In genomic region chr3:132723551-132723950, GRCh38 we compare ENCODE assay signal across 8 cellular contexts. TPM values are rescaled to one million over a fixed set of nuclear protein-coding genes. Genes with fewer than 3 reads are reported as not detected.
A peak's percentile ranks its signal among the peaks of the same experiment; 100 is the strongest.
DNase-seq lines count a peak whose midpoint lies in the region; ATAC-seq and TF ChIP-seq lines count a peak whose summit lies in the region.

No MANE protein-coding gene starts in this region.

- TF ChIP-seq POLR2A in IMR-90 (IDR thresholded peaks at IDR 0.05; ENCODE audit: low read depth, low read length) = no peak

- H4K91ac ChIP-seq in IMR-90 (ENCODE audit: insufficient read depth, low read depth, low read length) = peak overlapping the region; percentile 1; the same call in 1 of the 2 replicates

- no peak overlapping the region for H3K4ac ChIP-seq in IMR-90 (ENCODE audit: low read depth, low read length)

- in situ Hi-C loops in IMR-90 (cut with MboI; ENCODE audit: low sequenced_read_pairs) = loop anchor here (25.0 kb wide), 1 partner anchor 889 kb away; no protein-coding TSS in a partner anchor

- peaks cover 8% of the 10 kb centered on the region; the same call in 1 of the 2 replicates for H4K20me1 ChIP-seq in IMR-90 (ENCODE audit: insufficient read depth, low read length)

- intact Hi-C loops in A673 (cut with micrococcal nuclease; ENCODE audit: unreplicated experiment) (loop anchor here (5.0 kb wide), 1 partner anchor 61 kb away; the partner anchor contains the start of gene UBA5), IMR-90 (cut with micrococcal nuclease) (loop anchor here (2.0 kb wide), 1 partner anchor 849 kb away; the partner anchor contains the start of gene CDV3)
- intact Hi-C loops in naive thymus-derived CD4-positive, alpha-beta T cell (cut with micrococcal nuclease) = loop anchor here (2.0 to 10.0 kb wide), 6 partner anchors 719 to 1976 kb away; partner anchors contain the start of genes PIK3R4 (in 2 of the 2), MRPL3 (in 1 of the 2), NUDT16 (in 1 of the 2) and RYK (in 1 of the 2)

- peaks cover 3 to 28% of the 10 kb centered on the region in 2 experiments for H3K79me1 ChIP-seq in IMR-90 (ENCODE audit: low read depth in 1 of 2, low read length in 2 of 2)

- H3K4me1 ChIP-seq in A673 (ENCODE audit: insufficient read depth, low read length, poor library complexity, severe bottlenecking) (no peaks in the 10 kb centered on the region), IMR-90 (ENCODE audit: control insufficient read depth, insufficient read depth, low read length) (peaks cover 7% of the 10 kb centered on the region)
- peaks cover 16 to 25% of the 10 kb centered on the region in 2 donors for H3K4me1 ChIP-seq in naive thymus-derived CD4-positive, alpha-beta T cell (ENCODE audit: control insufficient read depth in 2 of 2, insufficient read depth in 2 of 2, low read length in 2 of 2)

- 100% methylated on average over 1 of the region's 2 CpGs; no CpG with 5 or more reads in 1 of the 2 experiments for WGBS in IMR-90 (ENCODE audit: extremely low coverage in 2 of 2, insufficient read length in 1 of 2), 2 experiments

- H3K4me3 ChIP-seq in A673 (ENCODE audit: low read depth, low read length, poor library complexity, severe bottlenecking) (peak overlapping the region; percentile 68), IMR-90 (ENCODE audit: insufficient read depth, low read depth, low read length) (no peak overlapping the region)
- no peak overlapping the region for H3K4me3 ChIP-seq in naive thymus-derived CD4-positive, alpha-beta T cell (ENCODE audit: low read length)

- TF ChIP-seq CTCF in A673 (conservative IDR thresholded peaks at IDR 0.05; ENCODE audit: low read depth, low read length) = no peak
- TF ChIP-seq CTCF in IMR-90 (conservative IDR thresholded peaks at IDR 0.05; ENCODE audit: low read depth, low read length) = no peak

- no peak overlapping the region for H3K27ac Mint-ChIP-seq in central memory CD8-positive, alpha-beta T cell (ENCODE audit: low read depth)
- H3K27ac Mint-ChIP-seq in naive thymus-derived CD4-positive, alpha-beta T cell = peak overlapping the region in 7 of 9 donors; percentile 61 to 91 (median 84)

- H2BK20ac ChIP-seq in IMR-90 (ENCODE audit: low read depth, low read length) = peak overlapping the region; percentile 0; the same call in 1 of the 2 replicates

- peaks cover 37% of the 10 kb centered on the region for H3K4me1 Mint-ChIP-seq in central memory CD8-positive, alpha-beta T cell
- H3K4me1 Mint-ChIP-seq in naive thymus-derived CD4-positive, alpha-beta T cell = peaks cover 17 to 45% (median 38%) of the 10 kb centered on the region in 7 donors

- peak overlapping the region; percentile 77; the same call in 1 of the 2 replicates for H3K18ac ChIP-seq in IMR-90 (ENCODE audit: low read depth, low read length)

- peaks cover 6% of the 10 kb centered on the region for H3K9me1 ChIP-seq in IMR-90 (ENCODE audit: insufficient read depth, low read length)

- peaks cover 12% of the 10 kb centered on the region for H3K27me3 Mint-ChIP-seq in central memory CD8-positive, alpha-beta T cell
- peaks cover 0 to 11% (median 0%) of the 10 kb centered on the region in 5 donors for H3K27me3 Mint-ChIP-seq in naive thymus-derived CD4-positive, alpha-beta T cell

- H3K9me3 Mint-ChIP-seq in central memory CD8-positive, alpha-beta T cell = no peaks in the 10 kb centered on the region
- H3K9me3 Mint-ChIP-seq in naive thymus-derived CD4-positive, alpha-beta T cell = no peaks in the 10 kb centered on the region

- H2AK9ac ChIP-seq in IMR-90 (replicated peaks; ENCODE audit: low read depth, low read length, poor library complexity) = peak overlapping the region; percentile 66

- H3K36me3 ChIP-seq in A673 (ENCODE audit: insufficient read depth, low read length, poor library complexity, severe bottlenecking) = no peaks in the 10 kb centered on the region
- peaks cover 2% of the 10 kb centered on the region for H3K36me3 ChIP-seq in IMR-90 (ENCODE audit: control insufficient read depth, insufficient read depth, low read length)
- peaks cover 0 to 4% (median 0%) of the 10 kb centered on the region in 3 experiments for H3K36me3 ChIP-seq in naive thymus-derived CD4-positive, alpha-beta T cell (ENCODE audit: control insufficient read depth in 2 of 3, insufficient read depth in 3 of 3, low read length in 3 of 3)

- DNase-seq in A673 (ENCODE audit: low spot score) = no peak
- DNase-seq in IMR-90 = peak; percentile 28
- no peak for DNase-seq in central memory CD8-positive, alpha-beta T cell (ENCODE audit: low spot score in 2 of 2)
- DNase-seq in naive thymus-derived CD4-positive, alpha-beta T cell = no peak
- no peak for DNase-seq in NCI-H226
- no peak for DNase-seq in GDM1 (lab: John Stamatoyannopoulos, UW)

- dilution Hi-C loops in IMR-90 (cut with HindIII; ENCODE audit: low sequenced_read_pairs, unreplicated experiment) = no loop called here

- peak overlapping the region; percentile 51 for H3K14ac ChIP-seq in IMR-90 (replicated peaks; ENCODE audit: low read depth, low read length)

- H3K23ac ChIP-seq in IMR-90 (ENCODE audit: low read depth, low read length) = peak overlapping the region; percentile 58; the same call in 1 of the 2 replicates

- H2BK5ac ChIP-seq in IMR-90 (ENCODE audit: low read depth, low read length, poor library complexity, severe bottlenecking) = peak overlapping the region; percentile 81

- peak overlapping the region; percentile 84 for H3K4me3 Mint-ChIP-seq in central memory CD8-positive, alpha-beta T cell
- peak overlapping the region; percentile 46 to 94 (median 86) for H3K4me3 Mint-ChIP-seq in naive thymus-derived CD4-positive, alpha-beta T cell

- H3K9ac ChIP-seq in IMR-90 (ENCODE audit: low read depth, low read length) = no peak overlapping the region; the same call in 1 of the 2 replicates

- peak overlapping the region; percentile 92; the same call in 1 of the 2 replicates for H4K5ac ChIP-seq in IMR-90 (ENCODE audit: low read depth, low read length)

- CTCF ChIA-PET in A673 (lab: Charles Lee) (interaction anchor here (0.5 to 0.8 kb wide), 2 partner anchors 65 to 304 kb away, joined by 3 to 4 read pairs; no protein-coding TSS in a partner anchor), IMR-90 (lab: Yijun Ruan, JAX) (no interaction called here)
- CTCF ChIA-PET in naive thymus-derived CD4-positive, alpha-beta T cell (lab: Charles Lee) = interaction anchor here (1.0 to 3.9 kb wide), 2 partner anchors 699 to 810 kb away, joined by 3 to 42 read pairs; no protein-coding TSS in a partner anchor

- ATAC-seq in IMR-90 (ENCODE audit: low read depth) (no peak), GM21515 (IDR thresholded peaks at IDR 0.05; ENCODE audit: unreplicated experiment) (no peak), GM18502 (IDR thresholded peaks at IDR 0.05; ENCODE audit: poor library complexity, unreplicated experiment) (no peak)
- no peak for ATAC-seq in central memory CD8-positive, alpha-beta T cell (replicated peaks; ENCODE audit: extremely low read depth, poor library complexity, severe bottlenecking)
- no peak for ATAC-seq in naive thymus-derived CD4-positive, alpha-beta T cell

- no peak for TF ChIP-seq RAD21 in IMR-90 (IDR thresholded peaks at IDR 0.05; ENCODE audit: low read length)

- H3K56ac ChIP-seq in IMR-90 (ENCODE audit: extremely low read depth, insufficient read depth, low read length) = no peak overlapping the region

- no peak overlapping the region for H2AFZ ChIP-seq in IMR-90 (replicated peaks; ENCODE audit: low read length, poor library complexity)

- no peaks in the 10 kb centered on the region for H3K9me3 ChIP-seq in A673 (ENCODE audit: low read depth, low read length, poor library complexity, severe bottlenecking)
- H3K9me3 ChIP-seq in IMR-90 (ENCODE audit: control insufficient read depth, insufficient read depth, low read length) = no peaks in the 10 kb centered on the region
- no peaks in the 10 kb centered on the region for H3K9me3 ChIP-seq in naive thymus-derived CD4-positive, alpha-beta T cell (ENCODE audit: control insufficient read depth in 2 of 3, low read length in 3 of 3)

- H3K4me2 ChIP-seq in IMR-90 (ENCODE audit: low read depth, low read length) = peak overlapping the region; percentile 55

- H2BK120ac ChIP-seq in IMR-90 (ENCODE audit: low read depth, low read length) = no peak overlapping the region

- BruUV-seq in A673 (replicated peaks; lab: Mats Ljungman, UMichigan) (no TSS peak), IMR-90 (replicated peaks; lab: Mats Ljungman, UMichigan) (no TSS peak)

- H3K27me3 ChIP-seq in A673 (replicated peaks; ENCODE audit: insufficient read depth, low read depth, low read length, poor library complexity) = no peaks in the 10 kb centered on the region
- peaks cover 1% of the 10 kb centered on the region; the same call in 1 of the 2 replicates for H3K27me3 ChIP-seq in IMR-90 (ENCODE audit: control insufficient read depth, insufficient read depth, low read length)
- H3K27me3 ChIP-seq in naive thymus-derived CD4-positive, alpha-beta T cell (ENCODE audit: control insufficient read depth in 2 of 2, insufficient read depth in 2 of 2, low read length in 2 of 2) = no peaks in the 10 kb centered on the region

- peak overlapping the region; percentile 18 to 81; a peak in 3 of 4 replicates for H4K8ac ChIP-seq in IMR-90 (ENCODE audit: low read depth in 2 of 2, low read length in 2 of 2)

- peaks cover 7% of the 10 kb centered on the region for H3K36me3 Mint-ChIP-seq in central memory CD8-positive, alpha-beta T cell (ENCODE audit: insufficient read depth)
- H3K36me3 Mint-ChIP-seq in naive thymus-derived CD4-positive, alpha-beta T cell = peaks cover 0 to 12% (median 3%) of the 10 kb centered on the region in 5 donors

- peak overlapping the region; percentile 13; the same call in 1 of the 2 replicates for H2AK5ac ChIP-seq in IMR-90 (ENCODE audit: low read depth, low read length)

- POLR2A ChIA-PET in A673 (lab: Charles Lee; ENCODE audit: low non-redundant PET) = no interaction called here
- POLR2A ChIA-PET in IMR-90 (lab: Charles Lee; ENCODE audit: unreplicated experiment) = no interaction called here
- POLR2A ChIA-PET in naive thymus-derived CD4-positive, alpha-beta T cell (lab: Charles Lee) = interaction anchor here (1.6 kb wide), 1 partner anchor 850 kb away, joined by 8 read pairs; the partner anchor contains the start of gene CDV3

- no peak overlapping the region for H3K27ac ChIP-seq in A673 (ENCODE audit: low read depth, low read length, poor library complexity, severe bottlenecking)
- peak overlapping the region; percentile 36; the same call in 1 of the 2 replicates for H3K27ac ChIP-seq in IMR-90 (ENCODE audit: insufficient read depth, low read length)
- peak overlapping the region; percentile 61 for H3K27ac ChIP-seq in naive thymus-derived CD4-positive, alpha-beta T cell (ENCODE audit: low read depth, low read length)

- 0 out of 3 replicates have a peak overlapping the region, but pooled peaks have one; percentile 44 for H2BK15ac ChIP-seq in IMR-90 (ENCODE audit: low read depth, low read length)

RNA-seq across cellular contexts. Expression of gene NPHP3, which starts 1.3 kb away (rescaled TPM):
- total RNA-seq in A673 (2021) (5.8 and 9.0 TPM in 2 replicates), IMR-90 (2012; rRNA removed) (21.3 and 26.9 TPM in 2 replicates)
- 16.4 and 19.9 TPM in 2 replicates for polyA plus RNA-seq in IMR-90 (2012; rRNA removed)
- 5.8 and 9.3 TPM in 2 replicates for polyA plus RNA-seq in IMR-90 (2012; cell fraction: cytosol; rRNA removed)
- 37.6 and 55.7 TPM in 2 replicates for polyA plus RNA-seq in IMR-90 (2012; cell fraction: nucleus; rRNA removed; ENCODE audit: low replicate concordance)
- 10 to 100 TPM; 21.8 to 78.9 (median 26.1) TPM for total RNA-seq in naive thymus-derived CD4-positive, alpha-beta T cell
- 1 to 10 TPM; 5.0 to 5.2 TPM for polyA plus RNA-seq in naive thymus-derived CD4-positive, alpha-beta T cell
